In genomic region chr12:124125472-124125871, GRCh38 we compare ENCODE assay signal across 9 cellular contexts.
DNase-seq lines count a peak whose midpoint lies in the region; ATAC-seq and TF ChIP-seq lines count a peak whose summit lies in the region.
"Had no signal": no experiment of that assay in that cellular context is flagged by ENCODE, and none has a peak within 500 bp of the region (broad histone marks: within the 10 kb centered on the region; RNA-seq: fewer than 3 reads in every experiment).

No MANE protein-coding gene starts in this region.

- no peaks in the 10 kb centered on the region for H3K9me3 Mint-ChIP-seq in stimulated activated memory B cell treated with anti-CD40 and anti-IgM and Interleukin-4, amounts not matched to agents 10 μg/mL and 1 μg/mL and 100 μg/mL, for 72 hours

- POLR2A ChIA-PET in PC-9 (lab: Charles Lee; ENCODE audit: unreplicated experiment) = no interaction called here

- intact Hi-C loops in PC-9 (cut with micrococcal nuclease; ENCODE audit: unreplicated experiment) = no loop called here

- H4K20me1 ChIP-seq in PC-9 (ENCODE audit: insufficient read depth) = no peaks in the 10 kb centered on the region

- no peaks in the 10 kb centered on the region for H3K36me3 Mint-ChIP-seq in stimulated activated memory B cell treated with anti-CD40 and anti-IgM and Interleukin-4, amounts not matched to agents 10 μg/mL and 1 μg/mL and 100 μg/mL, for 72 hours

- H3K79me2 ChIP-seq in PC-9 (ENCODE audit: low read depth) = no peaks in the 10 kb centered on the region

- H3K4me1 Mint-ChIP-seq in stimulated activated memory B cell treated with anti-CD40 and anti-IgM and Interleukin-4, amounts not matched to agents 10 μg/mL and 1 μg/mL and 100 μg/mL, for 72 hours = no peaks in the 10 kb centered on the region

- no peaks in the 10 kb centered on the region for H3K9me3 ChIP-seq in PC-9 (ENCODE audit: insufficient read depth, low read depth)

- ATAC-seq in HG02798 (IDR thresholded peaks at IDR 0.05; ENCODE audit: poor library complexity, unreplicated experiment) = peak; percentile 79
- ATAC-seq in stimulated activated memory B cell treated with anti-CD40 and anti-IgM and Interleukin-4, amounts not matched to agents 10 μg/mL and 1 μg/mL and 100 μg/mL, for 72 hours = no peak
- ATAC-seq: stimulated activated naive CD8-positive, alpha-beta T cell treated with anti-CD3 and anti-CD28 coated beads, Interleukin-15, Interleukin-2, amounts not matched to agents 100 U/mL and 50 U/mL, for 24 hours had no signal

- H3K27ac Mint-ChIP-seq in stimulated activated memory B cell treated with anti-CD40 and anti-IgM and Interleukin-4, amounts not matched to agents 10 μg/mL and 1 μg/mL and 100 μg/mL, for 72 hours = no peak overlapping the region

- CTCF ChIA-PET in PC-9 (lab: Charles Lee) = no interaction called here

- H3K36me3 ChIP-seq in PC-9 (ENCODE audit: low read depth) = no peaks in the 10 kb centered on the region

- BruUV-seq in PC-9 (replicated peaks; lab: Mats Ljungman, UMichigan) = no TSS peak

- H3K4me1 ChIP-seq in PC-9 (replicated peaks; ENCODE audit: insufficient read depth) = no peaks in the 10 kb centered on the region

- H3K9me2 ChIP-seq in PC-9 (ENCODE audit: insufficient read depth) = no peaks in the 10 kb centered on the region

- no peak overlapping the region for H3K27ac ChIP-seq in PC-9

- H3F3A ChIP-seq in PC-9 (ENCODE audit: insufficient read depth, low read depth) = no peaks in the 10 kb centered on the region

- no peak overlapping the region for H3K4me2 ChIP-seq in PC-9

- H2AFZ ChIP-seq in PC-9 = no peak overlapping the region

- peak; percentile 40 for DNase-seq in GM19238 (ENCODE audit: insufficient read length, low spot score)
- DNase-seq in NCI-H2081 (lab: John Stamatoyannopoulos, UW) = peak; percentile 82 to 96
- peak; percentile 62 for DNase-seq in kidney glomerular epithelial cell (lab: John Stamatoyannopoulos, UW)
- no peak for DNase-seq in PC-9
- no peak for DNase-seq in effector CD8-positive, alpha-beta T cell (lab: John Stamatoyannopoulos, UW)
- DNase-seq: foreskin fibroblast; stimulated activated naive CD8-positive, alpha-beta T cell treated with anti-CD3 and anti-CD28 coated beads, Interleukin-15, Interleukin-2, amounts not matched to agents 100 U/mL and 50 U/mL, for 24 hours had no signal

- no peak overlapping the region for H3K4me3 ChIP-seq in PC-9

- TF ChIP-seq CTCF in PC-9 (conservative IDR thresholded peaks at IDR 0.05) = no peak

- peaks cover 70% of the 10 kb centered on the region for H3K27me3 ChIP-seq in PC-9 (ENCODE audit: insufficient read depth, low read depth)

- peaks cover 24% of the 10 kb centered on the region for H3K27me3 Mint-ChIP-seq in stimulated activated memory B cell treated with anti-CD40 and anti-IgM and Interleukin-4, amounts not matched to agents 10 μg/mL and 1 μg/mL and 100 μg/mL, for 72 hours

- H3K4me3 Mint-ChIP-seq in stimulated activated memory B cell treated with anti-CD40 and anti-IgM and Interleukin-4, amounts not matched to agents 10 μg/mL and 1 μg/mL and 100 μg/mL, for 72 hours = no peak overlapping the region

Comparison
In these comparisons a context has a peak if more than half of its experiments do, and no peak if none do; other contexts are left out.
1. DNase-seq: peak in GM19238 (single experiment), NCI-H2081 (2 of 2) and kidney glomerular epithelial cell (single experiment); none in PC-9 (0 of 2) and effector CD8-positive, alpha-beta T cell (single experiment).